ENCODE assay signal across 1 cellular context in the genomic region with DNA sequence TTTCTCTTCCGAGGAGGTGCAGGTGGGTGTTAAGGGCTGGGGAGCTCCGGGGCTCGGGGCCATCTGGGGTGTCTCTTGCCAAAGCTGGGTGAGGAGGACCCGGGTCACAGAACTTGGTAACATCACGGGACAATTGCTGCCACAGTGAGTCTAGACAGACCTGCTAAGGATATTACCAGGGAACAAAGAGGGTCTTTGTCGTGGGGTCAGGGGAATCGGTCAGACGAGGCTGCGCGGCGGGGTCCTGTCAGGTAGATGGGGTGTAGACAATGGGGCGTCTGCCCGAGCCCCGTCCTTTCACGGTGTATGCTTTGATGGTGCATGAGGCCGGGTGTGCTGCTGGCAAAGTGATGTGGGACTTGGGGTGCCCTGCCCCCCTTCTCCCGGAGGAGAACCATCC.
A peak's percentile ranks its signal among the peaks of the same experiment; 100 is the strongest.
TF ChIP-seq lines count a peak whose summit lies in the region.

No MANE protein-coding gene starts in this region.

TF ChIP-seq in HepG2, 621 proteins besides CTCF, POLR2A, EP300 and RAD21:
- TF ChIP-seq ISX (CRISPR knock-in tag; conservative IDR thresholded peaks at IDR 0.05), result no peak
- TF ChIP-seq RBFOX2 (IDR thresholded peaks at IDR 0.05; ENCODE audit: low read depth, low read length), result peak; percentile 52
- no peak for TF ChIP-seq ZNF331 (CRISPR knock-in tag; IDR thresholded peaks at IDR 0.05)
- TF ChIP-seq, protein P1, sequence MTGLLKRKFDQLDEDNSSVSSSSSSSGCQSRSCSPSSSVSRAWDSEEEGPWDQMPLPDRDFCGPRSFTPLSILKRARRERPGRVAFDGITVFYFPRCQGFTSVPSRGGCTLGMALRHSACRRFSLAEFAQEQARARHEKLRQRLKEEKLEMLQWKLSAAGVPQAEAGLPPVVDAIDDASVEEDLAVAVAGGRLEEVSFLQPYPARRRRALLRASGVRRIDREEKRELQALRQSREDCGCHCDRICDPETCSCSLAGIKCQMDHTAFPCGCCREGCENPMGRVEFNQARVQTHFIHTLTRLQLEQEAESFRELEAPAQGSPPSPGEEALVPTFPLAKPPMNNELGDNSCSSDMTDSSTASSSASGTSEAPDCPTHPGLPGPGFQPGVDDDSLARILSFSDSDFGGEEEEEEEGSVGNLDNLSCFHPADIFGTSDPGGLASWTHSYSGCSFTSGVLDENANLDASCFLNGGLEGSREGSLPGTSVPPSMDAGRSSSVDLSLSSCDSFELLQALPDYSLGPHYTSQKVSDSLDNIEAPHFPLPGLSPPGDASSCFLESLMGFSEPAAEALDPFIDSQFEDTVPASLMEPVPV (CRISPR knock-in tag; IDR thresholded peaks at IDR 0.05), result no peak
- TF ChIP-seq, protein P2, sequence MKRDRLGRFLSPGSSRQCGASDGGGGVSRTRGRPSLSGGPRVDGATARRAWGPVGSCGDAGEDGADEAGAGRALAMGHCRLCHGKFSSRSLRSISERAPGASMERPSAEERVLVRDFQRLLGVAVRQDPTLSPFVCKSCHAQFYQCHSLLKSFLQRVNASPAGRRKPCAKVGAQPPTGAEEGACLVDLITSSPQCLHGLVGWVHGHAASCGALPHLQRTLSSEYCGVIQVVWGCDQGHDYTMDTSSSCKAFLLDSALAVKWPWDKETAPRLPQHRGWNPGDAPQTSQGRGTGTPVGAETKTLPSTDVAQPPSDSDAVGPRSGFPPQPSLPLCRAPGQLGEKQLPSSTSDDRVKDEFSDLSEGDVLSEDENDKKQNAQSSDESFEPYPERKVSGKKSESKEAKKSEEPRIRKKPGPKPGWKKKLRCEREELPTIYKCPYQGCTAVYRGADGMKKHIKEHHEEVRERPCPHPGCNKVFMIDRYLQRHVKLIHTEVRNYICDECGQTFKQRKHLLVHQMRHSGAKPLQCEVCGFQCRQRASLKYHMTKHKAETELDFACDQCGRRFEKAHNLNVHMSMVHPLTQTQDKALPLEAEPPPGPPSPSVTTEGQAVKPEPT (CRISPR knock-in tag; IDR thresholded peaks at IDR 0.05; ENCODE audit: low read depth), result no peak
